ENCODE assay signal across 8 cellular contexts in genomic region chr6:143536461-143536865, GRCh38. TPM values are rescaled to one million over a fixed set of nuclear protein-coding genes. Genes with fewer than 3 reads are reported as not detected.
DNase-seq lines count a peak whose midpoint lies in the region; ATAC-seq, FAIRE-seq and TF ChIP-seq lines count a peak whose summit lies in the region.

No MANE protein-coding gene starts in this region.

- peak; percentile 63 for ATAC-seq in HG02623 (IDR thresholded peaks at IDR 0.05; ENCODE audit: unreplicated experiment)

- H3K27ac ChIP-seq in H1 (ENCODE audit: low read depth, low read length) (no peak overlapping the region), thymus (ENCODE audit: low read depth) (peak overlapping the region; percentile 60)

- no peak overlapping the region for H2BK15ac ChIP-seq in H1 (ENCODE audit: low read length)

- no peak overlapping the region for H2BK20ac ChIP-seq in H1 (ENCODE audit: low read length)

- H3K4me1 ChIP-seq in H1 (replicated peaks in 1 of 4; ENCODE audit: control insufficient read depth in 3 of 4, insufficient read depth in 4 of 4, low read length in 3 of 4) (peaks cover 6 to 10% (median 8%) of the 10 kb centered on the region in 4 experiments), thymus (ENCODE audit: control insufficient read depth, insufficient read depth, low read length) (peaks cover 2% of the 10 kb centered on the region)

- no peak overlapping the region for H2BK120ac ChIP-seq in H1 (replicated peaks; ENCODE audit: low read depth, low read length)

- peak overlapping the region; percentile 77 for H3K4me3 Mint-ChIP-seq in activated CD4-positive, alpha-beta T cell treated with anti-CD3 and anti-CD28 coated beads, Interleukin-2, amount 10 ng/mL, durations not matched to agents 7 days and 5 days

- 5% methylated on average over 19 of the region's 27 CpGs; no CpG with 5 or more reads in 1 of the 2 experiments for WGBS in H1 (ENCODE audit: extremely low coverage in 1 of 2, insufficient coverage in 1 of 2, insufficient read length in 1 of 2, insufficient replicate concordance in 2 of 2, low coverage in 1 of 2, low lambda C conversion rate in 2 of 2, missing lambda C conversion rate in 1 of 2), 2 experiments
- WGBS in thymus, result 4% methylated on average over 27 of the region's 27 CpGs

- H2AK5ac ChIP-seq in H1 (ENCODE audit: low read depth, low read length), result no peak overlapping the region

- peak overlapping the region; percentile 87 for H3K27ac Mint-ChIP-seq in activated CD4-positive, alpha-beta T cell treated with anti-CD3 and anti-CD28 coated beads, Interleukin-2, amount 10 ng/mL, durations not matched to agents 7 days and 5 days

- H2BK5ac ChIP-seq in H1 (ENCODE audit: low read depth, low read length), result no peak overlapping the region

- H4K20me1 ChIP-seq in H1 (replicated peaks in 1 of 2; ENCODE audit: control insufficient read depth in 1 of 2, insufficient read depth in 2 of 2, low read length in 2 of 2), result no peaks in the 10 kb centered on the region

- no peak overlapping the region for H3K14ac ChIP-seq in H1 (ENCODE audit: insufficient read length)

- H4K5ac ChIP-seq in H1 (ENCODE audit: insufficient read length, low read depth, low read length), result no peak overlapping the region

- H4K8ac ChIP-seq in H1 (ENCODE audit: extremely low read depth, insufficient read depth, low read length), result peak overlapping the region; percentile 75; the same call in 1 of the 2 replicates

- TF ChIP-seq POLR2A in H1 (IDR thresholded peaks at IDR 0.05; ENCODE audit: control extremely low read depth in 1 of 2, low read depth in 2 of 2, low read length in 2 of 2), result no peak; a peak in 1 of 3 replicates

- no peak for TF ChIP-seq RAD21 in H1 (IDR thresholded peaks at IDR 0.05 in 1 of 2, conservative IDR thresholded peaks at IDR 0.05 in 1 of 2; ENCODE audit: low read depth in 2 of 2, low read length in 2 of 2)

- H3K9me3 Mint-ChIP-seq in activated CD4-positive, alpha-beta T cell treated with anti-CD3 and anti-CD28 coated beads, Interleukin-2, amount 10 ng/mL, durations not matched to agents 7 days and 5 days, result no peaks in the 10 kb centered on the region

- H3K4me3 ChIP-seq in H1 (ENCODE audit: extremely low read depth in 1 of 4, insufficient read depth in 2 of 4, low read depth in 3 of 4, low read length in 4 of 4) (peak overlapping the region; percentile 39 to 71 (median 66)), thymus (ENCODE audit: low read length) (peak overlapping the region; percentile 82)

- H3K23ac ChIP-seq in H1 (ENCODE audit: insufficient read length), result no peak overlapping the region

- peaks cover 9% of the 10 kb centered on the region; the same call in 1 of the 2 replicates for H3K23me2 ChIP-seq in H1 (ENCODE audit: low read depth, low read length)

- H3K79me1 ChIP-seq in H1 (ENCODE audit: low read depth, low read length), result no peaks in the 10 kb centered on the region

- peaks cover 4% of the 10 kb centered on the region for H3K36me3 Mint-ChIP-seq in activated CD4-positive, alpha-beta T cell treated with anti-CD3 and anti-CD28 coated beads, Interleukin-2, amount 10 ng/mL, durations not matched to agents 7 days and 5 days (ENCODE audit: low read depth)

- H3K56ac ChIP-seq in H1 (replicated peaks; ENCODE audit: insufficient read length, low read depth, low read length), result no peak overlapping the region

- H4K91ac ChIP-seq in H1 (replicated peaks; ENCODE audit: insufficient read length, low read length), result no peak overlapping the region

- H2BK12ac ChIP-seq in H1 (ENCODE audit: low read depth, low read length), result no peak overlapping the region

- TF ChIP-seq CTCF in H1 (IDR thresholded peaks at IDR 0.05; ENCODE audit: control extremely low read depth in 1 of 3, insufficient read depth in 1 of 3, low read depth in 1 of 3, low read length in 3 of 3), result no peak

- peak; percentile 5 for FAIRE-seq in GM18507 (lab: Jason Lieb, UNC)
- no peak for FAIRE-seq in H1 (lab: Jason Lieb, UNC)

- no peak overlapping the region for H3K4ac ChIP-seq in H1 (replicated peaks; ENCODE audit: insufficient read length, low read depth, low read length)

- no peak for DNase-seq in GM18507 (ENCODE audit: extremely low spot score, insufficient read length, low read depth)
- peak; percentile 22 for DNase-seq in MV-4-11 (lab: John Stamatoyannopoulos, UW)
- DNase-seq in activated CD4-positive, alpha-beta T cell treated with anti-CD3 and anti-CD28 coated beads, Interleukin-2, amount 10 ng/mL, durations not matched to agents 7 days and 5 days, result peak; percentile 57
- DNase-seq in H1 (ENCODE audit: low read depth in 1 of 2, low spot score in 2 of 2), result peak in 1 of 2 experiments; percentile 75
- peak; percentile 54 for DNase-seq in mucosa of gallbladder (ENCODE audit: low spot score)
- DNase-seq in D341Med (ENCODE audit: low spot score), result no peak

- H3K27me3 Mint-ChIP-seq in activated CD4-positive, alpha-beta T cell treated with anti-CD3 and anti-CD28 coated beads, Interleukin-2, amount 10 ng/mL, durations not matched to agents 7 days and 5 days, result no peaks in the 10 kb centered on the region

- H3K36me3 ChIP-seq in H1 (ENCODE audit: control insufficient read depth in 2 of 4, insufficient read depth in 4 of 4, low read length in 3 of 4), result no peaks in the 10 kb centered on the region
- H3K36me3 ChIP-seq in thymus (ENCODE audit: control insufficient read depth, insufficient read depth), result no peaks in the 10 kb centered on the region

- CTCF ChIA-PET in activated CD4-positive, alpha-beta T cell treated with anti-CD3 and anti-CD28 coated beads, Interleukin-2, amount 10 ng/mL, durations not matched to agents 7 days and 5 days (lab: Charles Lee), result interaction anchor here (0.8 to 1.5 kb wide), 3 partner anchors 11 to 403 kb away, joined by 3 to 4 read pairs (median 3); no protein-coding TSS in a partner anchor
- CTCF ChIA-PET in H1 (lab: Charles Lee; ENCODE audit: partially characterized antibody), result interaction anchor here (1.1 to 9.9 kb wide), 7 partner anchors 11 to 35 kb away, joined by 3 to 77 read pairs (median 4); partner anchors contain the start of gene FUCA2

- H3K18ac ChIP-seq in H1 (ENCODE audit: extremely low read depth, low read length), result peak overlapping the region; percentile 42; the same call in 1 of the 2 replicates

- H3K9ac ChIP-seq in H1 (replicated peaks in 1 of 4; ENCODE audit: extremely low read depth in 1 of 4, low read depth in 3 of 4, low read length in 3 of 4), result peak overlapping the region; percentile 25 to 84 (median 48); a peak in 6 of 7 replicates

- no peaks in the 10 kb centered on the region for H3K79me2 ChIP-seq in H1 (ENCODE audit: control insufficient read depth in 1 of 2, insufficient read depth in 2 of 2, low read length in 2 of 2)

- H3K9me3 ChIP-seq in H1 (ENCODE audit: insufficient read depth in 2 of 2, low read depth in 1 of 2, low read length in 1 of 2), result no peaks in the 10 kb centered on the region
- no peaks in the 10 kb centered on the region for H3K9me3 ChIP-seq in thymus (ENCODE audit: control insufficient read depth)

- H3K27me3 ChIP-seq in H1 (replicated peaks in 1 of 4; ENCODE audit: control insufficient read depth in 3 of 4, extremely low read depth in 1 of 4, insufficient read depth in 3 of 4, low read length in 3 of 4) (peaks cover 2 to 30% (median 22%) of the 10 kb centered on the region in 4 experiments), thymus (ENCODE audit: control insufficient read depth, insufficient read depth) (peaks cover 3% of the 10 kb centered on the region)

- H2AFZ ChIP-seq in H1 (ENCODE audit: low read length), result no peak overlapping the region

- TF ChIP-seq EP300 in H1 (IDR thresholded peaks at IDR 0.05; ENCODE audit: borderline replicate concordance in 1 of 2, low read depth in 2 of 2, low read length in 2 of 2), result no peak

- peaks cover 44% of the 10 kb centered on the region for H3K4me1 Mint-ChIP-seq in activated CD4-positive, alpha-beta T cell treated with anti-CD3 and anti-CD28 coated beads, Interleukin-2, amount 10 ng/mL, durations not matched to agents 7 days and 5 days

- POLR2A ChIA-PET in activated CD4-positive, alpha-beta T cell treated with anti-CD3 and anti-CD28 coated beads, Interleukin-2, amount 10 ng/mL, durations not matched to agents 7 days and 5 days (lab: Charles Lee), result interaction anchor here (0.8 kb wide), 1 partner anchor 25 kb away, joined by 4 read pairs; the partner anchor contains the start of gene FUCA2
- POLR2A ChIA-PET in H1 (lab: Charles Lee; ENCODE audit: partially characterized antibody), result interaction anchor here (0.8 to 3.6 kb wide), 4 partner anchors 19 to 1026 kb away, joined by 3 to 24 read pairs (median 3); partner anchors contain the start of genes ADAT2, FUCA2 and PEX3

- H3K4me2 ChIP-seq in H1 (ENCODE audit: insufficient read depth in 1 of 2, low read depth in 2 of 2, low read length in 2 of 2), result peak overlapping the region; percentile 70 to 87

TF ChIP-seq in H1, 55 proteins besides CTCF, POLR2A, EP300 and RAD21:
- TF ChIP-seq BCL11A (IDR thresholded peaks at IDR 0.05; ENCODE audit: low read depth in 2 of 2, low read length in 2 of 2) (no peak), POLR2AphosphoS5 (IDR thresholded peaks at IDR 0.05; ENCODE audit: low read depth, low read length) (0 out of 2 replicates have a peak, but pooled peaks have one; percentile 17), SRF (IDR thresholded peaks at IDR 0.05; ENCODE audit: low read depth, low read length) (no peak), FOSL1 (IDR thresholded peaks at IDR 0.05; ENCODE audit: insufficient read depth, low read depth, low read length) (no peak), ASH2L (IDR thresholded peaks at IDR 0.05; ENCODE audit: low read length) (peak; percentile 60), TAF1 (IDR thresholded peaks at IDR 0.05; ENCODE audit: low read depth, low read length) (peak; percentile 69), JUN (IDR thresholded peaks at IDR 0.05; ENCODE audit: low read depth, low read length) (no peak), KDM4A (IDR thresholded peaks at IDR 0.05; ENCODE audit: low read depth, low read length, severe bottlenecking) (peak; percentile 59), EZH2 (IDR thresholded peaks at IDR 0.05; ENCODE audit: low read depth, low read length, severe bottlenecking) (peak; percentile 18), PHF8 (conservative IDR thresholded peaks at IDR 0.05; ENCODE audit: low read depth, low read length) (0 out of 2 replicates have a peak, but pooled peaks have one; percentile 23)

RNA-seq across cellular contexts. Expression of gene FUCA2, which starts 24.9 kb away (rescaled TPM):
- total RNA-seq in activated CD4-positive, alpha-beta T cell treated with anti-CD3 and anti-CD28 coated beads, Interleukin-2, amount 10 ng/mL, durations not matched to agents 7 days and 5 days, result 10 to 100 TPM in 1 of 2 experiments, 1 to 10 TPM in 1; 6.5 to 10.0 TPM
- 47.2 and 47.4 TPM in 2 replicates for total RNA-seq in H1 (2021; fragmentation: NEBNext Ultra II Directional; extraction: Animal tissue kit (Norgen Biotek cat#: 25700))
- polyA plus RNA-seq in H1 (2011; rRNA removed), result 14.3 and 24.2 TPM in 2 replicates
- polyA plus RNA-seq in H1 (2011; cell fraction: cytosol; rRNA removed), result 25.9 TPM
- polyA plus RNA-seq in H1 (2011; cell fraction: nucleus; rRNA removed), result 15.2 TPM
- polyA plus RNA-seq in H1 (2012, experiment 1 of 2), result 44.7 to 57.4 TPM (median 49.5 TPM) in 4 replicates
- 27.6 TPM for polyA plus RNA-seq in H1 (2012, experiment 2 of 2)
- polyA plus RNA-seq in H1 (2013, experiment 1 of 2), result 60.6 TPM
- polyA plus RNA-seq in H1 (2013, experiment 2 of 2), result 65.8 TPM
- 18.2 and 25.3 TPM in 2 replicates for polyA minus RNA-seq in H1 (2011; rRNA and poly(A)+ RNA removed)
- 14.5 TPM for polyA minus RNA-seq in H1 (2011; cell fraction: cytosol; rRNA and poly(A)+ RNA removed)
- 15.7 TPM for polyA minus RNA-seq in H1 (2011; cell fraction: nucleus; rRNA and poly(A)+ RNA removed)
- total RNA-seq in mucosa of gallbladder, result 62.7 TPM
- polyA plus RNA-seq in thymus, result 11.8 TPM

Comparison
In these comparisons a context has a peak if more than half of its experiments do, and no peak if none do; other contexts are left out.
1. DNase-seq: peak in MV-4-11 (single experiment), activated CD4-positive, alpha-beta T cell treated with anti-CD3 and anti-CD28 coated beads, Interleukin-2, amount 10 ng/mL, durations not matched to agents 7 days and 5 days (single experiment) and mucosa of gallbladder (single experiment); none in GM18507 (single experiment) and D341Med (single experiment).